2 cellular contexts compared by ENCODE assay signal in genomic region chr22:32757036-32757762, GRCh38. TPM values are rescaled to one million over a fixed set of nuclear protein-coding genes. Genes with fewer than 3 reads are reported as not detected.
"Had no signal": no experiment of that assay in that cellular context is flagged by ENCODE, and none has a peak within 500 bp of the region (broad histone marks: within the 10 kb centered on the region; RNA-seq: fewer than 3 reads in every experiment).

No MANE protein-coding gene starts in this region.

RNA-seq across cellular contexts. Expression of gene TIMP3, which starts 44.3 kb away (rescaled TPM):
- total RNA-seq: activated T-helper 17 cell treated with anti-CD3 and anti-CD28 coated beads, Interleukin-2, amount 50 U/mL, for 72 hours; OCI-LY7 had no signal
